In the genomic region with DNA sequence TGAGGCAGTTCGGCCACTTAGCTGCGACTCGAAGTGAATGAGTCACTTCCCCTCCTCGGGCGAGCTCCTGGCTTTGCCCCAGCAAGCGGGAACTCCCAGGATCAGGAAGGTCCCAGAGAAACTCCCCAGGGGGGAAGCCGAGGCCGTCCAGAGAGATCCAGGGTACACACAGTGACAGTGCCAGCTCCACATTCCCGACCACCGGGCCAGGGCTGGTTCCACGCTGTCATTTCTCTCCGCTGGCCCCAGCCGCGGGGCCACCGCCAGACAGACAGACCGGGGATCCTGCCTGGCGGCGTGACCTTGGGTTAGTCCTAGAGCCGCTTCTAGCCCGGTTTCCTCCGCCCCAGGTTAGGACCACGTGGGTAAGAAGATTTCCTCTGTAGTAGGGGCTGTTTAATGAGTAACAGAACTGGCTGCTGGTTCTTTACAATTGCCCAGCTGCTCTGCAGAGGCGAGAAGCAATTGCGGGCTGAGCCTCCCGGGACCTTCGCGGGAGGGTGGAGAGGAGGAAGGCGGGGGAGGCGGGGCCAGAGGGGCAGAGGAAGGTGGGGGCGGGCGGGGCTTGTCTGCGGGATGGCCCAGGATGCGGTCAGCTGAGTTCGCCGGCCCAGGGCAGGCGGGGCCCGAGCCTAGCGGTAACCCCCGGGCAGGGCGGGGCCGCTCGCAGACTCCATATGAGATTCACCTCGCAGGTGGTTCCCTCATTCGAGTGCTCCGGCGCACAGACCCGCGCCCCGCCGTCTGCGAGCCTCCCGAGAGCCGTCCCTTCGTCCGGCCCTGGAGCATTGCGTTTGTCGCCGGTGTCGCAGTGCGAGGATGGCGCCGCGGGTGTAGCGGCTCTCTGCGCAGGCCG, we compare ENCODE assay signal across 8 cellular contexts. TPM values are rescaled to one million over a fixed set of nuclear protein-coding genes. Genes with fewer than 3 reads are reported as not detected.
A peak's percentile ranks its signal among the peaks of the same experiment; 100 is the strongest.
DNase-seq lines count a peak whose midpoint lies in the region; ATAC-seq and TF ChIP-seq lines count a peak whose summit lies in the region.

Gene UPP1 (plus strand): TSS at position 707 of the 856 bp plus-strand sequence. CDS start 5,519 bp downstream, outside the sequence.

- H2AFZ ChIP-seq in ACC112 (ENCODE audit: low read length, unreplicated experiment): no peak within 1 kb of the TSS

- POLR2A ChIA-PET in activated CD4-positive, alpha-beta T cell treated with anti-CD3 and anti-CD28 coated beads for 36 hours (lab: Charles Lee): no interaction called here

- H3K4me3 ChIP-seq in ACC112 (ENCODE audit: low read depth, low read length) (peak within 1 kb of the TSS; percentile 90), choroid plexus epithelial cell (ENCODE audit: low read depth, low read length) (peak within 1 kb of the TSS; percentile 87)

- peaks cover 59% of the 10 kb centered on the region for H3K4me1 ChIP-seq in ACC112 (ENCODE audit: control insufficient read depth, insufficient read depth, low read length, unreplicated experiment)

- H3K36me3 ChIP-seq in ACC112 (ENCODE audit: insufficient read depth, low read length): peaks cover 26% of the 10 kb centered on the region

- DNase-seq in NCI-H460 (ENCODE audit: extremely low read depth, low read depth): peak; percentile 92
- peak; percentile 95 for DNase-seq in activated CD4-positive, alpha-beta T cell treated with anti-CD3 and anti-CD28 coated beads for 36 hours
- DNase-seq in choroid plexus epithelial cell (ENCODE audit: low read depth): peak; percentile 98
- DNase-seq in kidney tubule cell (ENCODE audit: low spot score): peak; percentile 99
- peak; percentile 75 to 79 for DNase-seq in stimulated activated CD4-positive, alpha-beta T cell treated with anti-CD3 and anti-CD28 coated beads, Interleukin-1b, Interleukin-23, amount 100 ng/mL, for 4 hours (ENCODE audit: low read depth in 2 of 2)

- peaks cover 65% of the 10 kb centered on the region for H3K4me1 Mint-ChIP-seq in activated CD4-positive, alpha-beta T cell treated with anti-CD3 and anti-CD28 coated beads for 36 hours

- intact Hi-C loops in activated CD4-positive, alpha-beta T cell treated with anti-CD3 and anti-CD28 coated beads for 36 hours (cut with DNase I, micrococcal nuclease): loop anchor here (1.0 to 2.0 kb wide), 5 partner anchors 9 to 109 kb away; partner anchors contain the start of genes C7orf57 (in 1 of the 2) and HUS1 (in 1 of the 2)

- H3K27me3 ChIP-seq in ACC112 (ENCODE audit: insufficient read depth, low read length): no peaks in the 10 kb centered on the region

- peaks cover 21% of the 10 kb centered on the region for H3K79me2 ChIP-seq in ACC112 (ENCODE audit: control insufficient read depth, insufficient read depth, low read length, unreplicated experiment)

- no peaks in the 10 kb centered on the region for H3K9me3 Mint-ChIP-seq in activated CD4-positive, alpha-beta T cell treated with anti-CD3 and anti-CD28 coated beads for 36 hours (ENCODE audit: low read depth)

- H3K27me3 Mint-ChIP-seq in activated CD4-positive, alpha-beta T cell treated with anti-CD3 and anti-CD28 coated beads for 36 hours: no peaks in the 10 kb centered on the region

- ATAC-seq in GM18858 (IDR thresholded peaks at IDR 0.05; ENCODE audit: unreplicated experiment) (peak; percentile 36), HG03066 (IDR thresholded peaks at IDR 0.05; ENCODE audit: low read depth, unreplicated experiment) (peak; percentile 56)
- peak; percentile 73 for ATAC-seq in activated CD4-positive, alpha-beta T cell treated with anti-CD3 and anti-CD28 coated beads for 36 hours

- H3K4me3 Mint-ChIP-seq in activated CD4-positive, alpha-beta T cell treated with anti-CD3 and anti-CD28 coated beads for 36 hours: peak within 1 kb of the TSS; percentile 81

- peak within 1 kb of the TSS; percentile 96 for H3K27ac Mint-ChIP-seq in activated CD4-positive, alpha-beta T cell treated with anti-CD3 and anti-CD28 coated beads for 36 hours

- CTCF ChIA-PET in activated CD4-positive, alpha-beta T cell treated with anti-CD3 and anti-CD28 coated beads for 36 hours (lab: Charles Lee): interaction anchor here (0.6 to 1.6 kb wide), 2 partner anchors 97 to 106 kb away, joined by 3 read pairs; no protein-coding TSS in a partner anchor

- H3K27ac ChIP-seq in ACC112 (ENCODE audit: low read depth, low read length): peak within 1 kb of the TSS; percentile 98

- H3K36me3 Mint-ChIP-seq in activated CD4-positive, alpha-beta T cell treated with anti-CD3 and anti-CD28 coated beads for 36 hours (ENCODE audit: low read depth): peaks cover 34% of the 10 kb centered on the region

- TF ChIP-seq CTCF in choroid plexus epithelial cell (conservative IDR thresholded peaks at IDR 0.05; ENCODE audit: low read depth, low read length): no peak

RNA-seq across cellular contexts. Expression of gene UPP1, which starts in this region (rescaled TPM):
- 97.2 and 106 TPM in 2 replicates for total RNA-seq in NCI-H460 (2014; rRNA removed; shearing (Covaris generic))
- 102 and 120 TPM in 2 replicates for polyA plus RNA-seq in NCI-H460 (2014; cell fraction: nucleus; rRNA removed)
- 10 to 100 TPM; 51.6 to 70.7 TPM for total RNA-seq in activated CD4-positive, alpha-beta T cell treated with anti-CD3 and anti-CD28 coated beads for 36 hours

Comparison
In these comparisons a context has a peak if more than half of its experiments do, and no peak if none do; other contexts are left out.
1. Peak in every context shown above with its lines: DNase-seq, ATAC-seq, H3K4me3 ChIP-seq and H3K27ac ChIP-seq.